In the genomic region with DNA sequence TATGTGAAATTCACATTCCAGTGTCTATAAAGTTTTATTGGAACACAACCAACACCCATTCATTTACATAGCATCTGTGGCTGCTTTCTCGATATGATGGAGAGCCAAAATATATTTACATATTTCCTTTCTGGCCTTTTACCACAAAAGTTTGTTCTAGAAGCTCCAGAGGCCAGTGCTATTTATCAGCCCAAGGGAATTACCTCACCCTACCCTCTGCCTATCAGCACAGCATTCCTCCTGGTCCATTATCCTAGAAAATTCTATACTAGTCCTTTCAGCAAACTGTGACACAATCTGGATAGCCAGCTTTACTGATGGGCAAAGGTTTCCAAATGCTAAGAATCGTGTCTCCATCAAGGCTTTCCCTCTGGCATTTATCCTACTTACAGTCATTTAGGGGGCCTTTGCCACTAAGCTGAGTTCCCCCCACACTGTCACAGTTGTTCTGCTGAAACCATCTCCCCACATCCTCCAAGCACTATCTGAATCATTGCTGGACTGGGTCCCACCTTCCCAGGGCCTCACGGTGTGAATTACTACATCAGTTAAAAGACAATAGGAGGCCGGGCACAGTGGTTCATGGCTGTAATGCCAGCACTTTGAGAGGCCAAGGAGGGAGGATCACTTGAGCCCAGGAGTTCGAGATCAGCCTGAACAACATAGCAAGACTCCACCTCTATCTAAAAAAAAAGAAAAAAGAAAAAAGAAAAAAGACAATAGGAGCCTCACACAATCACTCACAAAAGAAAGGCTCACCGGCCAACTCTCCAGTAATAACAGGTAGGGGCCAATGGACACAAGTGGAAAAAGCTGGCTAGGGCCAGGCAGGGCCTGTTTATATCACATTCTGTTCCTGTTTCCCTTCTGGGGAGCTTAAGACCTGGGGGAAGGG, we compare ENCODE assay signal across 9 cellular contexts. TPM values are rescaled to one million over a fixed set of nuclear protein-coding genes. Genes with fewer than 3 reads are reported as not detected.
DNase-seq lines count a peak whose midpoint lies in the region; ATAC-seq lines count a peak whose summit lies in the region.
"Had no signal": no experiment of that assay in that cellular context is flagged by ENCODE, and none has a peak within 500 bp of the region (broad histone marks: within the 10 kb centered on the region; RNA-seq: fewer than 3 reads in every experiment).

No MANE protein-coding gene starts in this region.

- H3K9me3 Mint-ChIP-seq in activated CD8-positive, alpha-beta T cell treated with anti-CD3 and anti-CD28 coated beads, Interleukin-2, amount 10 ng/mL, durations not matched to agents 7 days and 5 days (ENCODE audit: insufficient read depth) = no peaks in the 10 kb centered on the region

- ATAC-seq in GM21723 (IDR thresholded peaks at IDR 0.05; ENCODE audit: unreplicated experiment) = peak; percentile 39
- ATAC-seq in activated CD8-positive, alpha-beta T cell treated with anti-CD3 and anti-CD28 coated beads, Interleukin-2, amount 10 ng/mL, durations not matched to agents 7 days and 5 days = no peak

- H3K4me1 Mint-ChIP-seq in activated CD8-positive, alpha-beta T cell treated with anti-CD3 and anti-CD28 coated beads, Interleukin-2, amount 10 ng/mL, durations not matched to agents 7 days and 5 days (ENCODE audit: low read depth) = peaks cover 83% of the 10 kb centered on the region

- H3K4me1 ChIP-seq in mesodermal cell (ENCODE audit: control insufficient read depth, insufficient read depth, low read length, poor library complexity, severe bottlenecking) = peaks cover 66% of the 10 kb centered on the region

- H3K4me3 ChIP-seq in mesodermal cell (ENCODE audit: extremely low read depth, insufficient read depth, low read length, poor library complexity, severe bottlenecking) = no peak overlapping the region

- POLR2A ChIA-PET in activated CD8-positive, alpha-beta T cell treated with anti-CD3 and anti-CD28 coated beads, Interleukin-2, amount 10 ng/mL, durations not matched to agents 7 days and 5 days (lab: Charles Lee) = interaction anchor here (0.6 to 4.3 kb wide), 10 partner anchors 8 to 493 kb away, joined by 3 to 23 read pairs (median 4); no protein-coding TSS in a partner anchor

- DNase-seq in EH (ENCODE audit: low read depth) (peak; percentile 67), epidermal melanocyte (ENCODE audit: insufficient read length, low spot score) (no peak), hippocampal formation (lab: John Stamatoyannopoulos, UW) (no peak), iPS-NIHi11 (ENCODE audit: low spot score) (no peak), head of caudate nucleus (no peak)
- no peak for DNase-seq in activated CD8-positive, alpha-beta T cell treated with anti-CD3 and anti-CD28 coated beads, Interleukin-2, amount 10 ng/mL, durations not matched to agents 7 days and 5 days
- DNase-seq: NCI-H1092 treated with DMSO at 0.1 percent for 48 hours had no signal

- CTCF ChIA-PET in activated CD8-positive, alpha-beta T cell treated with anti-CD3 and anti-CD28 coated beads, Interleukin-2, amount 10 ng/mL, durations not matched to agents 7 days and 5 days (lab: Charles Lee) = interaction anchor here (1.0 to 17.6 kb wide), 7 partner anchors 8 to 77 kb away, joined by 3 to 199 read pairs (median 6); partner anchors contain the start of genes GLRX5 and SYNE3

- WGBS in mesodermal cell (ENCODE audit: insufficient coverage in 2 of 2), 2 experiments = 77 to 90% methylated on average over 3 of the region's 6 CpGs

- intact Hi-C loops in head of caudate nucleus (cut with DNase I) = loop anchor here (5.0 kb wide), 1 partner anchor 47 kb away; no protein-coding TSS in a partner anchor

- H3K4me3 Mint-ChIP-seq in activated CD8-positive, alpha-beta T cell treated with anti-CD3 and anti-CD28 coated beads, Interleukin-2, amount 10 ng/mL, durations not matched to agents 7 days and 5 days = no peak overlapping the region

- H3K36me3 ChIP-seq in mesodermal cell (ENCODE audit: control insufficient read depth, insufficient read depth, low read length) = no peaks in the 10 kb centered on the region

- peak overlapping the region; percentile 44 for H3K27ac Mint-ChIP-seq in activated CD8-positive, alpha-beta T cell treated with anti-CD3 and anti-CD28 coated beads, Interleukin-2, amount 10 ng/mL, durations not matched to agents 7 days and 5 days

- H3K27me3 Mint-ChIP-seq in activated CD8-positive, alpha-beta T cell treated with anti-CD3 and anti-CD28 coated beads, Interleukin-2, amount 10 ng/mL, durations not matched to agents 7 days and 5 days (ENCODE audit: low read depth) = no peaks in the 10 kb centered on the region

- no peaks in the 10 kb centered on the region for H3K9me3 ChIP-seq in mesodermal cell (ENCODE audit: control insufficient read depth, low read length)

- peak overlapping the region; percentile 23 for H3K27ac ChIP-seq in mesodermal cell (ENCODE audit: low read depth, low read length, severe bottlenecking)

- peaks cover 65% of the 10 kb centered on the region for H3K36me3 Mint-ChIP-seq in activated CD8-positive, alpha-beta T cell treated with anti-CD3 and anti-CD28 coated beads, Interleukin-2, amount 10 ng/mL, durations not matched to agents 7 days and 5 days (ENCODE audit: low read depth)

RNA-seq across cellular contexts. Expression of gene SYNE3, which starts 12.1 kb away (rescaled TPM):
- 10 to 100 TPM; 91.5 TPM for total RNA-seq in activated CD8-positive, alpha-beta T cell treated with anti-CD3 and anti-CD28 coated beads, Interleukin-2, amount 10 ng/mL, durations not matched to agents 7 days and 5 days
- polyA plus RNA-seq in mesodermal cell (2013, experiment 1 of 2) = 4.2 TPM
- polyA plus RNA-seq in mesodermal cell (2013, experiment 2 of 2) = 3.9 TPM

RNA-seq across cellular contexts. Expression of gene GLRX5, which starts 30.5 kb away (rescaled TPM):
- 10 to 100 TPM; 52.8 to 54.6 TPM for total RNA-seq in activated CD8-positive, alpha-beta T cell treated with anti-CD3 and anti-CD28 coated beads, Interleukin-2, amount 10 ng/mL, durations not matched to agents 7 days and 5 days
- 61.4 TPM for polyA plus RNA-seq in mesodermal cell (2013, experiment 1 of 2)
- 68.7 TPM for polyA plus RNA-seq in mesodermal cell (2013, experiment 2 of 2)
